Comparison of ENCODE assay signal across 2 cellular contexts in genomic region chr1:20049056-20049798, GRCh38.
TF ChIP-seq lines count a peak whose summit lies in the region.

No MANE protein-coding gene starts in this region.

TF ChIP-seq in HCT116, 20 proteins besides CTCF, POLR2A, EP300 and RAD21:
- 0 out of 2 replicates have a peak, but pooled peaks have one; percentile 26 for TF ChIP-seq CBX3 (IDR thresholded peaks at IDR 0.05; ENCODE audit: low read depth)

TF ChIP-seq in K562, 482 proteins besides CTCF, POLR2A, EP300 and RAD21:
- TF ChIP-seq ZFP36 (IDR thresholded peaks at IDR 0.05; ENCODE audit: low read depth, low read length, partially characterized antibody): peak; percentile 9
